12 cellular contexts compared by ENCODE assay signal in the genomic region with DNA sequence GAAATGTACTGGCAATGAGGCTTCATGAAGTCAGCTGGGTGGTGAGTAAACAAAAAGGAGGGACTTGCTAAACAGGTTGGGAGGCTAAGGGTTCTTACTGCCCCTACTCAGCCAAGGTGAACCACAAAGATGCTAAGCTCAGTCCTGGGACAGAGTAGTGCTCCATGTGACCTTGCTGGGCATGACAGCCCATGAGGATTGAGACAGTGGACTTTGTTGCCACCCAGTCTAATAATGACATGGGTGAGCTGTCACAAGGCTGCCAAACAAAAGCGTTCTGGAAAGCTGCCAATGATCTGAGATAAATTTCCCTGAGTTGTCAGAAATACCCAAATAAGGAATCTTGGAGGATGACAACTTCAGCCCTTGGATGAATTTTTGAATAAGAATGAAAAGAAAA.
DNase-seq lines count a peak whose midpoint lies in the region; ATAC-seq and TF ChIP-seq lines count a peak whose summit lies in the region.
"Had no signal": no experiment of that assay in that cellular context is flagged by ENCODE, and none has a peak within 500 bp of the region (broad histone marks: within the 10 kb centered on the region; RNA-seq: fewer than 3 reads in every experiment).

No MANE protein-coding gene starts in this region.

- H3K27ac Mint-ChIP-seq in T-helper 2 cell treated with Interferon-gamma antibody and Interleukin-4, amounts not matched to agents 5 μg/mL and 100 μg/mL, for 36 hours, result no peak overlapping the region
- H3K27ac Mint-ChIP-seq: activated naive CD4-positive, alpha-beta T cell treated with anti-CD3 and anti-CD28 coated beads, Interleukin-2, amount 50 U/mL, for 72 hours; stimulated activated naive CD8-positive, alpha-beta T cell treated with anti-CD3 and anti-CD28 coated beads, Interleukin-15, Interleukin-2, amounts not matched to agents 100 ng/mL and 50 ng/mL, for 24 hours had no signal

- H3K27me3 Mint-ChIP-seq in activated T-cell treated with anti-CD3 and anti-CD28 coated beads, Interleukin-2, amount 50 U/mL, for 4 hours (ENCODE audit: low read depth), result no peaks in the 10 kb centered on the region
- H3K27me3 Mint-ChIP-seq in T-helper 2 cell treated with Interferon-gamma antibody and Interleukin-4, amounts not matched to agents 5 μg/mL and 100 μg/mL, for 36 hours (ENCODE audit: low read depth), result no peaks in the 10 kb centered on the region
- H3K27me3 Mint-ChIP-seq: stimulated activated naive CD8-positive, alpha-beta T cell treated with anti-CD3 and anti-CD28 coated beads, Interleukin-15, Interleukin-2, amounts not matched to agents 100 ng/mL and 50 ng/mL, for 24 hours had no signal

- in situ Hi-C loops in gastrocnemius medialis (cut with MboI; ENCODE audit: low sequenced_read_pairs in 4 of 4), result loop anchor here in 1 of 4 donors (10.0 kb wide), 1 partner anchor 94 kb away; no protein-coding TSS in a partner anchor

- intact Hi-C loops in body of pancreas (cut with DNase I) (no loop called here), right lobe of liver (cut with DNase I) (no loop called here), gastrocnemius medialis (cut with DNase I; ENCODE audit: low total_unique reads) (no loop called here)

- no peak overlapping the region for H3K4me3 ChIP-seq in body of pancreas
- H3K4me3 ChIP-seq in right lobe of liver, result no peak overlapping the region
- H3K4me3 ChIP-seq in gastrocnemius medialis, result no peak overlapping the region

- H3K9me3 Mint-ChIP-seq in activated T-cell treated with anti-CD3 and anti-CD28 coated beads, Interleukin-2, amount 50 U/mL, for 4 hours, result no peaks in the 10 kb centered on the region
- no peaks in the 10 kb centered on the region for H3K9me3 Mint-ChIP-seq in T-helper 2 cell treated with Interferon-gamma antibody and Interleukin-4, amounts not matched to agents 5 μg/mL and 100 μg/mL, for 36 hours
- H3K9me3 Mint-ChIP-seq: activated naive CD4-positive, alpha-beta T cell treated with anti-CD3 and anti-CD28 coated beads, Interleukin-2, amount 50 U/mL, for 72 hours; stimulated activated naive CD8-positive, alpha-beta T cell treated with anti-CD3 and anti-CD28 coated beads, Interleukin-15, Interleukin-2, amounts not matched to agents 100 ng/mL and 50 ng/mL, for 24 hours had no signal

- H3K4me1 ChIP-seq in body of pancreas (peaks cover 9% of the 10 kb centered on the region), right lobe of liver (no peaks in the 10 kb centered on the region), gastrocnemius medialis (no peaks in the 10 kb centered on the region)

- H3K27ac ChIP-seq in body of pancreas, result no peak overlapping the region
- no peak overlapping the region for H3K27ac ChIP-seq in right lobe of liver
- no peak overlapping the region for H3K27ac ChIP-seq in gastrocnemius medialis
- H3K27ac ChIP-seq: C4-2B, neutrophil had no signal

- TF ChIP-seq POLR2A in body of pancreas (IDR thresholded peaks at IDR 0.05), result no peak
- TF ChIP-seq POLR2A in right lobe of liver (IDR thresholded peaks at IDR 0.05), result no peak
- no peak for TF ChIP-seq POLR2A in gastrocnemius medialis (IDR thresholded peaks at IDR 0.05)

- ATAC-seq in body of pancreas (peak; percentile 45), right lobe of liver (peak; percentile 59 to 83 (median 66)), gastrocnemius medialis (no peak), GM19452 (IDR thresholded peaks at IDR 0.05; ENCODE audit: unreplicated experiment) (no peak)
- ATAC-seq in activated T-cell treated with anti-CD3 and anti-CD28 coated beads, Interleukin-2, amount 50 U/mL, for 4 hours, result no peak
- ATAC-seq: activated naive CD4-positive, alpha-beta T cell treated with anti-CD3 and anti-CD28 coated beads, Interleukin-2, amount 50 U/mL, for 72 hours had no signal

- no peak overlapping the region for H3K4me3 Mint-ChIP-seq in activated T-cell treated with anti-CD3 and anti-CD28 coated beads, Interleukin-2, amount 50 U/mL, for 4 hours
- no peak overlapping the region for H3K4me3 Mint-ChIP-seq in T-helper 2 cell treated with Interferon-gamma antibody and Interleukin-4, amounts not matched to agents 5 μg/mL and 100 μg/mL, for 36 hours
- H3K4me3 Mint-ChIP-seq: stimulated activated naive CD8-positive, alpha-beta T cell treated with anti-CD3 and anti-CD28 coated beads, Interleukin-15, Interleukin-2, amounts not matched to agents 100 ng/mL and 50 ng/mL, for 24 hours had no signal

- H3K4me1 Mint-ChIP-seq in activated T-cell treated with anti-CD3 and anti-CD28 coated beads, Interleukin-2, amount 50 U/mL, for 4 hours (ENCODE audit: low read depth), result no peaks in the 10 kb centered on the region
- no peaks in the 10 kb centered on the region for H3K4me1 Mint-ChIP-seq in T-helper 2 cell treated with Interferon-gamma antibody and Interleukin-4, amounts not matched to agents 5 μg/mL and 100 μg/mL, for 36 hours (ENCODE audit: low read depth)

- H3K36me3 Mint-ChIP-seq in activated T-cell treated with anti-CD3 and anti-CD28 coated beads, Interleukin-2, amount 50 U/mL, for 4 hours (ENCODE audit: insufficient read depth), result peaks cover 31% of the 10 kb centered on the region
- H3K36me3 Mint-ChIP-seq in T-helper 2 cell treated with Interferon-gamma antibody and Interleukin-4, amounts not matched to agents 5 μg/mL and 100 μg/mL, for 36 hours (ENCODE audit: low read depth), result peaks cover 19% of the 10 kb centered on the region

- H3K9me3 ChIP-seq in body of pancreas (no peaks in the 10 kb centered on the region), right lobe of liver (no peaks in the 10 kb centered on the region), gastrocnemius medialis (no peaks in the 10 kb centered on the region)
- H3K9me3 ChIP-seq: neutrophil had no signal

- H3K27me3 ChIP-seq in body of pancreas (no peaks in the 10 kb centered on the region), right lobe of liver (no peaks in the 10 kb centered on the region), gastrocnemius medialis (no peaks in the 10 kb centered on the region)
- H3K27me3 ChIP-seq: neutrophil had no signal

- peak; percentile 39 for DNase-seq in DMS153 (lab: John Stamatoyannopoulos, UW)
- DNase-seq in NCI-H1417 (lab: John Stamatoyannopoulos, UW), result peak in 2 of 3 experiments; percentile 50 to 87
- DNase-seq in body of pancreas, result peak in 2 of 4 donors; percentile 13 to 15
- DNase-seq in right lobe of liver, result no peak
- no peak for DNase-seq in gastrocnemius medialis
- no peak for DNase-seq in activated T-cell treated with anti-CD3 and anti-CD28 coated beads, Interleukin-2, amount 50 U/mL, for 4 hours
- DNase-seq in T-helper 2 cell treated with Interferon-gamma antibody and Interleukin-4, amounts not matched to agents 5 μg/mL and 100 μg/mL, for 36 hours (ENCODE audit: low spot score), result no peak

- H3K36me3 ChIP-seq in body of pancreas (replicated peaks in 1 of 2; ENCODE audit: insufficient read depth in 1 of 2, low read depth in 2 of 2), result peaks cover 17 to 35% of the 10 kb centered on the region in 2 donors
- H3K36me3 ChIP-seq in right lobe of liver, result peaks cover 7 to 94% (median 53%) of the 10 kb centered on the region in 4 donors
- H3K36me3 ChIP-seq in gastrocnemius medialis, result peaks cover 0 to 98% of the 10 kb centered on the region in 2 donors

- TF ChIP-seq CTCF in body of pancreas (IDR thresholded peaks at IDR 0.05) (no peak), right lobe of liver (IDR thresholded peaks at IDR 0.05) (no peak), gastrocnemius medialis (IDR thresholded peaks at IDR 0.05 in 4 of 5, conservative IDR thresholded peaks at IDR 0.05 in 1 of 5) (no peak)

- WGBS in body of pancreas, 2 donors, result 29 to 35% methylated on average over 1 of the region's 1 CpG
- WGBS in right lobe of liver (ENCODE audit: insufficient coverage, low coverage, low lambda C conversion rate, missing lambda C conversion rate), result 23% methylated on average over 1 of the region's 1 CpG

Comparison
In these comparisons a context has a peak if more than half of its experiments do, and no peak if none do; other contexts are left out.
1. DNase-seq: peak in DMS153 (single experiment) and NCI-H1417 (2 of 3); none in right lobe of liver (0 of 3), gastrocnemius medialis (0 of 2), activated T-cell treated with anti-CD3 and anti-CD28 coated beads, Interleukin-2, amount 50 U/mL, for 4 hours (single experiment) and T-helper 2 cell treated with Interferon-gamma antibody and Interleukin-4, amounts not matched to agents 5 μg/mL and 100 μg/mL, for 36 hours (single experiment).
2. ATAC-seq: peak in body of pancreas (single experiment) and right lobe of liver (4 of 4); none in gastrocnemius medialis (0 of 2), activated T-cell treated with anti-CD3 and anti-CD28 coated beads, Interleukin-2, amount 50 U/mL, for 4 hours (0 of 2) and GM19452 (single experiment).